9 cellular contexts compared by ENCODE assay signal in genomic region chr12:124861898-124862676, GRCh38. TPM values are rescaled to one million over a fixed set of nuclear protein-coding genes. Genes with fewer than 3 reads are reported as not detected.
A peak's percentile ranks its signal among the peaks of the same experiment; 100 is the strongest.
DNase-seq lines count a peak whose midpoint lies in the region; ATAC-seq, FAIRE-seq and TF ChIP-seq lines count a peak whose summit lies in the region.
"Had no signal": no experiment of that assay in that cellular context is flagged by ENCODE, and none has a peak within 500 bp of the region (broad histone marks: within the 10 kb centered on the region; RNA-seq: fewer than 3 reads in every experiment).

No MANE protein-coding gene starts in this region.

- no peak for FAIRE-seq in A549 (lab: Jason Lieb, UNC)

- H3K9ac ChIP-seq in SK-N-MC (ENCODE audit: insufficient read length), result peak overlapping the region; percentile 90

- no peak for TF ChIP-seq EP300 in A549 (IDR thresholded peaks at IDR 0.05)

- H3K4me2 ChIP-seq in A549, result peak overlapping the region; percentile 95

- 65% methylated on average over 8 of the region's 8 CpGs for WGBS in A549 (ENCODE audit: missing lambda C conversion rate)

- H3K36me3 ChIP-seq in SK-N-MC (ENCODE audit: insufficient read depth, low read length) (peaks cover 21% of the 10 kb centered on the region), mucosa of descending colon (ENCODE audit: low read depth) (no peaks in the 10 kb centered on the region)
- H3K36me3 ChIP-seq: thoracic aorta had no signal

- H3K4me1 ChIP-seq in A549, result peaks cover 28% of the 10 kb centered on the region
- H3K4me1 ChIP-seq in mucosa of descending colon (ENCODE audit: low read depth), result peaks cover 9% of the 10 kb centered on the region

- no peak for TF ChIP-seq POLR2A in A549 (IDR thresholded peaks at IDR 0.05; ENCODE audit: low read length)

- H3K27ac ChIP-seq in A549, result peak overlapping the region; percentile 85 to 96; a peak in 5 of 6 replicates
- no peak overlapping the region for H3K27ac ChIP-seq in SK-N-MC
- H3K27ac ChIP-seq: thoracic aorta had no signal

- intact Hi-C loops in mucosa of descending colon (cut with DNase I, micrococcal nuclease), result no loop called here

- H3K9me3 ChIP-seq in A549, result no peaks in the 10 kb centered on the region
- no peaks in the 10 kb centered on the region for H3K9me3 ChIP-seq in SK-N-MC (ENCODE audit: low read depth, low read length)
- H3K9me3 ChIP-seq in mucosa of descending colon, result no peaks in the 10 kb centered on the region
- H3K9me3 ChIP-seq: thoracic aorta had no signal

- TF ChIP-seq RAD21 in A549 (conservative IDR thresholded peaks at IDR 0.05 in 1 of 2, IDR thresholded peaks at IDR 0.05 in 1 of 2), result no peak

- no peak for DNase-seq in A549 (ENCODE audit: low read depth in 1 of 2, low spot score in 1 of 2)
- DNase-seq in SK-N-MC (ENCODE audit: low read depth, low spot score), result no peak
- no peak for DNase-seq in fibroblast of the aortic adventitia (ENCODE audit: low read depth)
- no peak for DNase-seq in inferior parietal cortex (ENCODE audit: extremely low spot score)
- no peak for DNase-seq in SKM-1 (lab: John Stamatoyannopoulos, UW; ENCODE audit: unreplicated experiment)
- no peak for DNase-seq in mucosa of descending colon

- POLR2A ChIA-PET in A549 (lab: Yijun Ruan, JAX), result no interaction called here

- H3K4me3 ChIP-seq in A549 (peak overlapping the region; percentile 72), SK-N-MC (peak overlapping the region; percentile 97), fibroblast of the aortic adventitia (ENCODE audit: low read depth, low read length) (peak overlapping the region; percentile 76), mucosa of descending colon (no peak overlapping the region)

- no peak for ATAC-seq in A549
- peak; percentile 26 for ATAC-seq in GM21360 (IDR thresholded peaks at IDR 0.05; ENCODE audit: unreplicated experiment)
- no peak for ATAC-seq in mucosa of descending colon
- no peak for ATAC-seq in GM19324 (IDR thresholded peaks at IDR 0.05; ENCODE audit: low FRiP score, unreplicated experiment)

- CTCF ChIA-PET in A549 (lab: Yijun Ruan, JAX), result interaction anchor here (0.7 to 2.3 kb wide), 8 partner anchors 20 to 414 kb away, joined by 3 to 8 read pairs (median 3); no protein-coding TSS in a partner anchor

- no peak for TF ChIP-seq CTCF in A549 (IDR thresholded peaks at IDR 0.05)
- TF ChIP-seq CTCF in fibroblast of the aortic adventitia (IDR thresholded peaks at IDR 0.05; ENCODE audit: insufficient read depth, low read length), result no peak
- TF ChIP-seq CTCF in mucosa of descending colon (IDR thresholded peaks at IDR 0.05), result no peak

TF ChIP-seq in A549, 52 proteins besides CTCF, POLR2A, EP300 and RAD21:
- TF ChIP-seq JUN (IDR thresholded peaks at IDR 0.05) (no peak), ELK1 (IDR thresholded peaks at IDR 0.05; ENCODE audit: low read depth, low read length) (no peak), ZFP36 (IDR thresholded peaks at IDR 0.05; ENCODE audit: borderline replicate concordance, partially characterized antibody) (no peak), CBX2 (IDR thresholded peaks at IDR 0.05; ENCODE audit: borderline replicate concordance, low read depth) (no peak), NR3C1 (IDR thresholded peaks at IDR 0.05) (no peak), POLR2AphosphoS2 (conservative IDR thresholded peaks at IDR 0.05; ENCODE audit: low read length) (no peak), REST (IDR thresholded peaks at IDR 0.05) (no peak), KDM5A (IDR thresholded peaks at IDR 0.05) (no peak), CBX8 (IDR thresholded peaks at IDR 0.05) (no peak), GATA3 (IDR thresholded peaks at IDR 0.05; ENCODE audit: borderline replicate concordance) (no peak), CEBPB (IDR thresholded peaks at IDR 0.05) (no peak), E2F6 (IDR thresholded peaks at IDR 0.05; ENCODE audit: borderline replicate concordance, low read depth) (no peak), HEYL (CRISPR knock-in tag; IDR thresholded peaks at IDR 0.05) (no peak), HES2 (IDR thresholded peaks at IDR 0.05) (no peak), ZSCAN20 (CRISPR knock-in tag; IDR thresholded peaks at IDR 0.05) (no peak)

RNA-seq across cellular contexts. Expression of gene SCARB1, which starts 1.6 kb away (rescaled TPM):
- polyA plus RNA-seq in A549 (2011; rRNA removed) (81.1 and 111 TPM in 2 replicates), A549 (2017; fragmentation: RNase III; extraction: RNeasy Plus Mini Kit Qiagen cat#74134 plus additional on column Dnase treatment) (151 to 160 TPM (median 154 TPM) in 3 replicates)
- polyA plus RNA-seq in A549 (2012; cell fraction: cytosol; rRNA removed), result 281 and 385 TPM in 2 replicates
- polyA plus RNA-seq in A549 (2012; cell fraction: nucleus; rRNA removed), result 568 and 899 TPM in 2 replicates
- polyA minus RNA-seq in A549 (2011; rRNA and poly(A)+ RNA removed), result 151 and 173 TPM in 2 replicates
- total RNA-seq in fibroblast of the aortic adventitia (ENCODE audit: low replicate concordance) (3.4 and 11.3 TPM in 2 replicates), mucosa of descending colon (10 to 100 TPM; 23.0 to 55.1 (median 31.2) TPM)

RNA-seq across cellular contexts. Expression of gene UBC, which starts 52.4 kb away (rescaled TPM):
- 2,000 and 2,573 TPM in 2 replicates for polyA plus RNA-seq in A549 (2011; rRNA removed)
- 1,783 and 1,966 TPM in 2 replicates for polyA plus RNA-seq in A549 (2012; cell fraction: cytosol; rRNA removed)
- polyA plus RNA-seq in A549 (2012; cell fraction: nucleus; rRNA removed), result 1,709 and 1,846 TPM in 2 replicates
- polyA plus RNA-seq in A549 (2017; fragmentation: RNase III; extraction: RNeasy Plus Mini Kit Qiagen cat#74134 plus additional on column Dnase treatment), result 993 to 1,034 TPM (median 1,028 TPM) in 3 replicates
- 1,104 and 1,174 TPM in 2 replicates for polyA minus RNA-seq in A549 (2011; rRNA and poly(A)+ RNA removed)
- 501 and 1,400 TPM in 2 replicates for total RNA-seq in fibroblast of the aortic adventitia (ENCODE audit: low replicate concordance)
- 1,000 to 10,000 TPM; 1,242 to 1,563 (median 1,498) TPM for total RNA-seq in mucosa of descending colon
